In the genomic region with DNA sequence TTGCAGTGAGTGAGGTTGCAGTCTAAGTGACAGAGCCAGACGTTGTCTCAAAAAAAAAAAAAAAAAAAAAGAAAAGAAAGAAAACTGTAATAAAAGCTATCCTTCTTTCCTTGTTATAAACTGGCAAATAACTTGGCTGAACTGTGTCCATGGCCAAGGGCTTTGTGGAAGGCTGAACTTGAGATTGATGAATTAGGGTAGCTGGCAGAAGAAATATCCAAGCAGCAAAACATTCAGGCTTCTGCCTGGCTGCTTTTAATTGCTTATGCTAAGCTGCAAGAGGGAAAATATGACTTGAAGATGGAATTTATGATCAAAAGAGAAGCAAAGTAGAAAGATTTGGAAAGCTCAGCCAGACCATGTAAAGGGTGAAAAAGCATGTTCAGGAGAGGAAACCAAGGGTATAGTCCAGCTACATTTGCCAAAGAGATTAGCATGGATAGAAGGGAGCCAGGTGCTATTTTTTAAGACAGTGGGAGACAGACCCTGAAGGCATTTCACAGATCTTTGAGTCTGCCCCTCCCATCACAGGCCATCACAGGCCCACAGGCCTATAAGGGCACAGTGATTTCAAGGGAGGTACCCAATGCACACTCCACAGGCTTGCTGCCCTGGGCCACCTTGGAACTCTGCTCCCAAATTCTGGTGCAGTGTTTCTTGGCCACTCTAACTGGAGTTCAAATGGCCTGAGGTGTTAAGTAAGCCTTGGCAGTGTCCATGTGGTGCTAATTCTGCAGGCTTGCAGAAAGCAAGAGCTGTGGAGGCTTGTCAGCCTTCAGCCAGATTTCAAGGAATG, we compare ENCODE assay signal across 22 cellular contexts.
"Had no signal": no experiment of that assay in that cellular context is flagged by ENCODE, and none has a peak within 500 bp of the region (broad histone marks: within the 10 kb centered on the region; RNA-seq: fewer than 3 reads in every experiment).

No MANE protein-coding gene starts in this region.

- H3K27me3 Mint-ChIP-seq: dendritic cell treated with granulocyte-macrophage colony-stimulating factor and Interleukin-4, amounts not matched to agents 40 ng/mL and 50 ng/mL, for 4 days had no signal

- H3K9me3 ChIP-seq: body of pancreas, ovary, psoas muscle, right atrium auricular region, tibial nerve, uterus had no signal

- H3K36me3 Mint-ChIP-seq: naive thymus-derived CD4-positive, alpha-beta T cell had no signal

- H3K27ac ChIP-seq: body of pancreas, ovary, psoas muscle, right atrium auricular region, tibial nerve, uterus had no signal

- H3K27ac Mint-ChIP-seq: activated T-helper 2 cell treated with anti-CD3 and anti-CD28 coated beads, Interferon-gamma antibody, Interleukin-2, Interleukin-4, amounts not matched to agents 10 μg/mL and 5 μg/mL and 100 μg/mL, durations not matched to agents 14 hours and 24 hours and 36 hours; dendritic cell treated with granulocyte-macrophage colony-stimulating factor and Interleukin-4, amounts not matched to agents 40 ng/mL and 50 ng/mL, for 4 days; naive thymus-derived CD4-positive, alpha-beta T cell had no signal

- H3K4me1 ChIP-seq: body of pancreas, psoas muscle, right atrium auricular region, tibial nerve, uterus had no signal

- H3K36me3 ChIP-seq: ovary, right atrium auricular region, tibial nerve, uterus had no signal

- H3K27me3 ChIP-seq: body of pancreas, ovary, right atrium auricular region, tibial nerve, uterus had no signal

- DNase-seq: activated CD4-positive, alpha-beta T cell treated with anti-CD3 and anti-CD28 coated beads, Interleukin-2, amount 50 U/mL, for 4 hours; activated CD8-positive, alpha-beta memory T cell treated with anti-CD3 and anti-CD28 coated beads, Interleukin-2, amount 50 U/mL, for 48 hours; activated naive CD4-positive, alpha-beta T cell treated with Interleukin-2 at 50 U/mL for 16 hours; activated T-cell treated with anti-CD3 and anti-CD28 coated beads, Interleukin-2, amount 50 U/mL, for 4 hours; body of pancreas; effector CD4-positive, alpha-beta T cell; erythroblast; foreskin melanocyte; islet precursor cell; left cardiac atrium; mesenchymal stem cell; naive thymus-derived CD4-positive, alpha-beta T cell; ovary; psoas muscle; stimulated activated CD4-positive, alpha-beta T cell treated with anti-CD3 and anti-CD28 coated beads, Interleukin-4, amount 100 ng/mL, for 24 hours; stimulated activated naive CD4-positive, alpha-beta T cell treated with Interleukin-2 at 50 U/mL for 16 hours; T-helper 9 cell; uterus had no signal

- ATAC-seq: activated T-cell treated with anti-CD3 and anti-CD28 coated beads, Interleukin-2, amount 50 U/mL, for 4 hours; body of pancreas; left cardiac atrium; naive thymus-derived CD4-positive, alpha-beta T cell; psoas muscle had no signal

- H3K4me3 ChIP-seq: body of pancreas, ovary, psoas muscle, right atrium auricular region, tibial nerve, uterus had no signal

- H3K4me3 Mint-ChIP-seq: activated T-cell treated with anti-CD3 and anti-CD28 coated beads, Interleukin-2, amount 50 U/mL, for 4 hours; dendritic cell treated with granulocyte-macrophage colony-stimulating factor and Interleukin-4, amounts not matched to agents 40 ng/mL and 50 ng/mL, for 4 days; naive thymus-derived CD4-positive, alpha-beta T cell had no signal

- H3K9me3 Mint-ChIP-seq: activated T-cell treated with anti-CD3 and anti-CD28 coated beads, Interleukin-2, amount 50 U/mL, for 4 hours; activated T-helper 2 cell treated with anti-CD3 and anti-CD28 coated beads, Interferon-gamma antibody, Interleukin-2, Interleukin-4, amounts not matched to agents 10 μg/mL and 5 μg/mL and 100 μg/mL, durations not matched to agents 14 hours and 24 hours and 36 hours had no signal
